Comparison of ENCODE assay signal across 1 cellular context in the genomic region with DNA sequence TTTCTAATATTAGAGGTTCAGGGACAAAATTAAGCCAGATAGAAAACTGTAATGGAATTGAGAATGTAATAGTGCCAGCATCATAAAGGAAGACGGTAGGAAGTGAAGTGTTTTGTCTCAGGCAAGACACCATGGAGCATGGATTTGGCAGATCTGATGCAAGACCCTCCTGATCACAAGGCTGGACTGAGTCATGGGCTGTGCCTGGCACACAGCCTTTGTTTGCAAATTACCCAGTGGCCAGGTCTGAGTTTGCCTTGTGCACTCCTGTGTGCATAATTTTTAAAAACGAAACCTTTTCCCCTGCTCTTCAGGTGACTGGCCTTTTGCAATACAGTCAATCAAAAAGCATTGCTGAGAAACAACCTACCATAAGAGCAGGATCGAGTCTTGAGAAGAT.
A peak's percentile ranks its signal among the peaks of the same experiment; 100 is the strongest.
TF ChIP-seq lines count a peak whose summit lies in the region.

No MANE protein-coding gene starts in this region.

TF ChIP-seq in HepG2, 621 proteins besides CTCF, POLR2A, EP300 and RAD21 (continued from another document):
- 0 out of 2 replicates have a peak, but pooled peaks have one; percentile 38 for TF ChIP-seq ZNF280D (CRISPR knock-in tag; IDR thresholded peaks at IDR 0.05)
- no peak for TF ChIP-seq SOX13 (IDR thresholded peaks at IDR 0.05)
- TF ChIP-seq SOX13 (CRISPR knock-in tag; conservative IDR thresholded peaks at IDR 0.05 in 1 of 2, IDR thresholded peaks at IDR 0.05 in 1 of 2), result peak in 1 of 2 experiments; percentile 52; a peak in 1 of 4 replicates
- TF ChIP-seq ZMYM3 (CRISPR knock-in tag; IDR thresholded peaks at IDR 0.05), result peak; percentile 71; the same call in 1 of the 2 replicates
- peak; percentile 32; the same call in 1 of the 2 replicates for TF ChIP-seq GATAD2A (CRISPR knock-in tag; IDR thresholded peaks at IDR 0.05)
- no peak for TF ChIP-seq SOX6 (IDR thresholded peaks at IDR 0.05)
- peak; percentile 51 for TF ChIP-seq SOX6 (CRISPR knock-in tag; IDR thresholded peaks at IDR 0.05)
- TF ChIP-seq FOXA1 (IDR thresholded peaks at IDR 0.05), result no peak
- TF ChIP-seq FOXA1 (CRISPR knock-in tag; IDR thresholded peaks at IDR 0.05), result no peak; the same call in 1 of the 2 replicates
- TF ChIP-seq HDAC1 (CRISPR knock-in tag; IDR thresholded peaks at IDR 0.05), result no peak
- TF ChIP-seq FOSL2 (CRISPR knock-in tag; IDR thresholded peaks at IDR 0.05), result peak; percentile 91
- peak; percentile 39; the same call in 1 of the 2 replicates for TF ChIP-seq CEBPB (IDR thresholded peaks at IDR 0.05; ENCODE audit: borderline replicate concordance, low read depth, low read length)
- 0 out of 2 replicates have a peak, but pooled peaks have one; percentile 43 for TF ChIP-seq POGZ (CRISPR knock-in tag; IDR thresholded peaks at IDR 0.05)
- TF ChIP-seq CEBPG (CRISPR knock-in tag; IDR thresholded peaks at IDR 0.05), result peak; percentile 76
- TF ChIP-seq ZNF614 (CRISPR knock-in tag; IDR thresholded peaks at IDR 0.05; ENCODE audit: borderline replicate concordance), result 0 out of 2 replicates have a peak, but pooled peaks have one; percentile 23
- TF ChIP-seq, protein P1, sequence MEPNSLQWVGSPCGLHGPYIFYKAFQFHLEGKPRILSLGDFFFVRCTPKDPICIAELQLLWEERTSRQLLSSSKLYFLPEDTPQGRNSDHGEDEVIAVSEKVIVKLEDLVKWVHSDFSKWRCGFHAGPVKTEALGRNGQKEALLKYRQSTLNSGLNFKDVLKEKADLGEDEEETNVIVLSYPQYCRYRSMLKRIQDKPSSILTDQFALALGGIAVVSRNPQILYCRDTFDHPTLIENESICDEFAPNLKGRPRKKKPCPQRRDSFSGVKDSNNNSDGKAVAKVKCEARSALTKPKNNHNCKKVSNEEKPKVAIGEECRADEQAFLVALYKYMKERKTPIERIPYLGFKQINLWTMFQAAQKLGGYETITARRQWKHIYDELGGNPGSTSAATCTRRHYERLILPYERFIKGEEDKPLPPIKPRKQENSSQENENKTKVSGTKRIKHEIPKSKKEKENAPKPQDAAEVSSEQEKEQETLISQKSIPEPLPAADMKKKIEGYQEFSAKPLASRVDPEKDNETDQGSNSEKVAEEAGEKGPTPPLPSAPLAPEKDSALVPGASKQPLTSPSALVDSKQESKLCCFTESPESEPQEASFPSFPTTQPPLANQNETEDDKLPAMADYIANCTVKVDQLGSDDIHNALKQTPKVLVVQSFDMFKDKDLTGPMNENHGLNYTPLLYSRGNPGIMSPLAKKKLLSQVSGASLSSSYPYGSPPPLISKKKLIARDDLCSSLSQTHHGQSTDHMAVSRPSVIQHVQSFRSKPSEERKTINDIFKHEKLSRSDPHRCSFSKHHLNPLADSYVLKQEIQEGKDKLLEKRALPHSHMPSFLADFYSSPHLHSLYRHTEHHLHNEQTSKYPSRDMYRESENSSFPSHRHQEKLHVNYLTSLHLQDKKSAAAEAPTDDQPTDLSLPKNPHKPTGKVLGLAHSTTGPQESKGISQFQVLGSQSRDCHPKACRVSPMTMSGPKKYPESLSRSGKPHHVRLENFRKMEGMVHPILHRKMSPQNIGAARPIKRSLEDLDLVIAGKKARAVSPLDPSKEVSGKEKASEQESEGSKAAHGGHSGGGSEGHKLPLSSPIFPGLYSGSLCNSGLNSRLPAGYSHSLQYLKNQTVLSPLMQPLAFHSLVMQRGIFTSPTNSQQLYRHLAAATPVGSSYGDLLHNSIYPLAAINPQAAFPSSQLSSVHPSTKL (CRISPR knock-in tag; IDR thresholded peaks at IDR 0.05), result peak; percentile 32; the same call in 1 of the 2 replicates
- TF ChIP-seq FOSL1 (CRISPR knock-in tag; IDR thresholded peaks at IDR 0.05; ENCODE audit: borderline replicate concordance), result peak; percentile 60; the same call in 1 of the 2 replicates
- TF ChIP-seq HOXA5 (CRISPR knock-in tag; IDR thresholded peaks at IDR 0.05), result no peak
- TF ChIP-seq, protein P2, sequence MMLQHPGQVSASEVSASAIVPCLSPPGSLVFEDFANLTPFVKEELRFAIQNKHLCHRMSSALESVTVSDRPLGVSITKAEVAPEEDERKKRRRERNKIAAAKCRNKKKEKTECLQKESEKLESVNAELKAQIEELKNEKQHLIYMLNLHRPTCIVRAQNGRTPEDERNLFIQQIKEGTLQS (CRISPR knock-in tag; IDR thresholded peaks at IDR 0.05), result peak; percentile 46; the same call in 1 of the 2 replicates
- TF ChIP-seq, protein P3, sequence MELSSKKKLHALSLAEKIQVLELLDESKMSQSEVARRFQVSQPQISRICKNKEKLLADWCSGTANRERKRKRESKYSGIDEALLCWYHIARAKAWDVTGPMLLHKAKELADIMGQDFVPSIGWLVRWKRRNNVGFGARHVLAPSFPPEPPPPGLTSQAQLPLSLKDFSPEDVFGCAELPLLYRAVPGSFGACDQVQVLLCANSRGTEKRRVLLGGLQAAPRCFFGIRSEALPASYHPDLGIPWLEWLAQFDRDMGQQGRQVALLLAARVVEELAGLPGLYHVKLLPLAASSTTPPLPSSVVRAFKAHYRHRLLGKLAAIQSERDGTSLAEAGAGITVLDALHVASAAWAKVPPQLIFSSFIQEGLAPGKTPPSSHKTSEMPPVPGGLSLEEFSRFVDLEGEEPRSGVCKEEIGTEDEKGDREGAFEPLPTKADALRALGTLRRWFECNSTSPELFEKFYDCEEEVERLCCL (CRISPR knock-in tag; IDR thresholded peaks at IDR 0.05; ENCODE audit: borderline replicate concordance), result no peak
- TF ChIP-seq, protein P4, sequence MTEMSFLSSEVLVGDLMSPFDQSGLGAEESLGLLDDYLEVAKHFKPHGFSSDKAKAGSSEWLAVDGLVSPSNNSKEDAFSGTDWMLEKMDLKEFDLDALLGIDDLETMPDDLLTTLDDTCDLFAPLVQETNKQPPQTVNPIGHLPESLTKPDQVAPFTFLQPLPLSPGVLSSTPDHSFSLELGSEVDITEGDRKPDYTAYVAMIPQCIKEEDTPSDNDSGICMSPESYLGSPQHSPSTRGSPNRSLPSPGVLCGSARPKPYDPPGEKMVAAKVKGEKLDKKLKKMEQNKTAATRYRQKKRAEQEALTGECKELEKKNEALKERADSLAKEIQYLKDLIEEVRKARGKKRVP (CRISPR knock-in tag; IDR thresholded peaks at IDR 0.05), result peak in 1 of 2 experiments; percentile 79; a peak in 2 of 4 replicates
- TF ChIP-seq TFE3 (CRISPR knock-in tag; IDR thresholded peaks at IDR 0.05), result peak; percentile 88
- TF ChIP-seq KDM1A (CRISPR knock-in tag; IDR thresholded peaks at IDR 0.05), result peak; percentile 48; the same call in 1 of the 2 replicates
- peak; percentile 80 for TF ChIP-seq ZNF644 (CRISPR knock-in tag; IDR thresholded peaks at IDR 0.05; ENCODE audit: low read depth)
